ENCODE assay signal across 14 cellular contexts in the genomic region with DNA sequence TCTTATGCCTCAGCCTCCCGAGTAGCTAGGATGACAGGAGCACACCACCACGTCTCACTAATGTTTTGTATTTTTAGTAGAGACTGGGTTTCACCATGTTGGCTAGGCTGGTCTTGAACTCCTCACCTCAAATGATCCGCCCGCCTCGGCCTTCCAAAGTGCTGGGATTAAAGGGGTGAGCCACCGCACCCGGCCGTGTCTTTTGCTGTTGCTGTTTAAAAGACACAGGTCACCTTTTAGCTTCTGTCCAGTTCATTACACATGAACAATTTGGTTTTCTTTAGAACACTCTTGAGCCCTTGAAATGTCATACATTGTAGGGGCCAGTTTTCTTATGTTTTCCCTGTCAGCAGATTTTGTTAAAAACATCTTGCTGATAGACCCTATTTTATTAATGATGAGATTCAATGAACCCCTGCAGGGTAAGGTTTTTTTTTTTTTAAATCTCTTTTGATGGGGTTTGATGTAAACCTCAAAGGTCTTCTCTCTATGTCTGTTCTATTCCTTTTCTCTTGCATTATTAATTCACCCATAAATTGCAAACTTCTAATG.
DNase-seq lines count a peak whose midpoint lies in the region; ATAC-seq, FAIRE-seq and TF ChIP-seq lines count a peak whose summit lies in the region.
"Had no signal": no experiment of that assay in that cellular context is flagged by ENCODE, and none has a peak within 500 bp of the region (broad histone marks: within the 10 kb centered on the region; RNA-seq: fewer than 3 reads in every experiment).

No MANE protein-coding gene starts in this region.

- no peaks in the 10 kb centered on the region for H3K36me3 ChIP-seq in astrocyte (ENCODE audit: insufficient read depth, low read length)
- no peaks in the 10 kb centered on the region for H3K36me3 ChIP-seq in mesenchymal stem cell (ENCODE audit: control insufficient read depth in 1 of 2, insufficient read depth in 2 of 2, low read depth in 1 of 2, low read length in 2 of 2)
- no peaks in the 10 kb centered on the region for H3K36me3 ChIP-seq in smooth muscle cell (ENCODE audit: low read depth)
- H3K36me3 ChIP-seq: gastroesophageal sphincter, SJCRH30 had no signal

- no peaks in the 10 kb centered on the region for H3K79me1 ChIP-seq in H9 (ENCODE audit: insufficient read depth, low read depth, low read length, poor library complexity, severe bottlenecking)
- H3K79me1 ChIP-seq in mesenchymal stem cell (replicated peaks; ENCODE audit: low read length, poor library complexity, severe bottlenecking): no peaks in the 10 kb centered on the region

- no peak for FAIRE-seq in astrocyte (lab: Jason Lieb, UNC)

- peak overlapping the region; percentile 47 for H3K27ac ChIP-seq in H9 (ENCODE audit: insufficient read length, low read depth, low read length)
- H3K27ac ChIP-seq in astrocyte (ENCODE audit: low read depth, low read length): no peak overlapping the region
- H3K27ac ChIP-seq in mesenchymal stem cell (ENCODE audit: low read length, poor library complexity, severe bottlenecking): no peak overlapping the region
- no peak overlapping the region for H3K27ac ChIP-seq in smooth muscle cell (ENCODE audit: low read depth)
- H3K27ac ChIP-seq: lower lobe of right lung had no signal

- 0 out of 7 replicates have a peak, but pooled peaks cover 0 to 4% (median 0%) of the 10 kb centered on the region in 3 experiments for H3K36me3 Mint-ChIP-seq in H9 (ENCODE audit: insufficient read depth in 1 of 3, low read depth in 3 of 3)
- no peaks in the 10 kb centered on the region for H3K36me3 Mint-ChIP-seq in astrocyte (ENCODE audit: low read depth, unreplicated experiment)
- no peaks in the 10 kb centered on the region for H3K36me3 Mint-ChIP-seq in activated CD8-positive, alpha-beta T cell treated with anti-CD3 and anti-CD28 coated beads for 36 hours (ENCODE audit: low read depth)

- peak overlapping the region in 2 of 3 experiments; percentile 68 to 76; a peak in 3 of 7 replicates for H3K27ac Mint-ChIP-seq in H9
- H3K27ac Mint-ChIP-seq in astrocyte (ENCODE audit: unreplicated experiment): peak overlapping the region; percentile 89
- H3K27ac Mint-ChIP-seq in activated CD8-positive, alpha-beta T cell treated with anti-CD3 and anti-CD28 coated beads for 36 hours: no peak overlapping the region

- peaks cover 4% of the 10 kb centered on the region for H3F3A ChIP-seq in smooth muscle cell (ENCODE audit: low read depth)

- H3K4me2 ChIP-seq in H9 (ENCODE audit: insufficient read depth, insufficient read length, low read length) (peak overlapping the region; percentile 86), astrocyte (ENCODE audit: low read length) (peak overlapping the region; percentile 46), mesenchymal stem cell (ENCODE audit: low read length, poor library complexity, severe bottlenecking) (no peak overlapping the region), smooth muscle cell (no peak overlapping the region)

- H3K18ac ChIP-seq in H9 (ENCODE audit: insufficient read length, low read depth, low read length) (no peak overlapping the region), mesenchymal stem cell (ENCODE audit: low read depth in 1 of 2, low read length in 2 of 2) (no peak overlapping the region)

- H2BK120ac ChIP-seq in H9 (ENCODE audit: low read depth, low read length, poor library complexity, severe bottlenecking) (peak overlapping the region; percentile 61), mesenchymal stem cell (ENCODE audit: low read depth, low read length) (no peak overlapping the region)

- H3K4me3 ChIP-seq in astrocyte (ENCODE audit: insufficient read depth, low read depth, low read length) (no peak overlapping the region), mesenchymal stem cell (ENCODE audit: insufficient read depth in 1 of 2, low read depth in 1 of 2, low read length in 2 of 2) (no peak overlapping the region), smooth muscle cell (no peak overlapping the region)
- H3K4me3 ChIP-seq: skin epidermis had no signal

- TF ChIP-seq CTCF in H9 (conservative IDR thresholded peaks at IDR 0.05): no peak
- no peak for TF ChIP-seq CTCF in astrocyte (IDR thresholded peaks at IDR 0.05; ENCODE audit: insufficient read depth, low read depth, low read length)
- no peak for TF ChIP-seq CTCF in smooth muscle cell (IDR thresholded peaks at IDR 0.05; ENCODE audit: borderline replicate concordance, insufficient read depth, poor library complexity, severe bottlenecking)
- no peak for TF ChIP-seq CTCF in activated CD8-positive, alpha-beta T cell treated with anti-CD3 and anti-CD28 coated beads for 36 hours (IDR thresholded peaks at IDR 0.05)

- no peak overlapping the region for H3K4ac ChIP-seq in H9 (ENCODE audit: low read depth, low read length)
- H3K4ac ChIP-seq in mesenchymal stem cell (ENCODE audit: low read depth in 1 of 2, low read length in 2 of 2): no peak overlapping the region

- H2BK5ac ChIP-seq in H9 (ENCODE audit: insufficient read length, low read length) (no peak overlapping the region), mesenchymal stem cell (ENCODE audit: low read depth, low read length, poor library complexity, severe bottlenecking) (no peak overlapping the region)

- H3K27me3 ChIP-seq in H9 (ENCODE audit: insufficient read depth, low read length) (no peaks in the 10 kb centered on the region), astrocyte (ENCODE audit: insufficient read depth, low read length) (no peaks in the 10 kb centered on the region), mesenchymal stem cell (ENCODE audit: control insufficient read depth in 1 of 2, insufficient read depth in 1 of 2, low read length in 2 of 2) (no peaks in the 10 kb centered on the region), smooth muscle cell (ENCODE audit: low read depth) (no peaks in the 10 kb centered on the region)
- H3K27me3 ChIP-seq: gastroesophageal sphincter, SJCRH30 had no signal

- no peak overlapping the region for H3K14ac ChIP-seq in H9 (ENCODE audit: insufficient read depth, low read length)
- no peak overlapping the region for H3K14ac ChIP-seq in mesenchymal stem cell (ENCODE audit: low read length in 2 of 2)

- H2BK15ac ChIP-seq in H9 (ENCODE audit: low read depth, low read length) (no peak overlapping the region), mesenchymal stem cell (ENCODE audit: low read depth, poor library complexity, severe bottlenecking) (no peak overlapping the region)

- H2BK12ac ChIP-seq in H9 (ENCODE audit: insufficient read length, low read depth, low read length) (no peak overlapping the region), mesenchymal stem cell (ENCODE audit: low read length in 2 of 2) (no peak overlapping the region)

- peaks cover 24 to 26% of the 10 kb centered on the region in 2 experiments for H3K4me1 Mint-ChIP-seq in H9
- H3K4me1 Mint-ChIP-seq in astrocyte (ENCODE audit: low read depth, unreplicated experiment): peaks cover 19% of the 10 kb centered on the region
- H3K4me1 Mint-ChIP-seq in activated CD8-positive, alpha-beta T cell treated with anti-CD3 and anti-CD28 coated beads for 36 hours (ENCODE audit: low read depth): peaks cover 7% of the 10 kb centered on the region
- H3K4me1 Mint-ChIP-seq: central memory CD8-positive, alpha-beta T cell had no signal

- no peaks in the 10 kb centered on the region for H3K23me2 ChIP-seq in H9 (ENCODE audit: insufficient read length, low read depth, low read length, poor library complexity, severe bottlenecking)

- H3K56ac ChIP-seq in H9 (ENCODE audit: insufficient read length, low read depth, low read length): no peak overlapping the region

- H3K27me3 Mint-ChIP-seq in H9 (ENCODE audit: low read depth): no peaks in the 10 kb centered on the region
- no peaks in the 10 kb centered on the region for H3K27me3 Mint-ChIP-seq in astrocyte (ENCODE audit: low read depth, unreplicated experiment)
- H3K27me3 Mint-ChIP-seq in activated CD8-positive, alpha-beta T cell treated with anti-CD3 and anti-CD28 coated beads for 36 hours: no peaks in the 10 kb centered on the region
- H3K27me3 Mint-ChIP-seq: central memory CD8-positive, alpha-beta T cell had no signal

- POLR2A ChIA-PET in activated CD8-positive, alpha-beta T cell treated with anti-CD3 and anti-CD28 coated beads for 36 hours (lab: Charles Lee): interaction anchor here (0.8 kb wide), 1 partner anchor 68 kb away, joined by 3 read pairs; no protein-coding TSS in a partner anchor

- no peaks in the 10 kb centered on the region for H4K20me1 ChIP-seq in H9 (ENCODE audit: control insufficient read depth, insufficient read depth, insufficient read length)
- no peaks in the 10 kb centered on the region for H4K20me1 ChIP-seq in astrocyte (ENCODE audit: insufficient read depth, low read length)
- no peaks in the 10 kb centered on the region for H4K20me1 ChIP-seq in smooth muscle cell (ENCODE audit: low read depth)

- H4K8ac ChIP-seq in H9 (replicated peaks; ENCODE audit: insufficient read length, low read depth, low read length): no peak overlapping the region
- H4K8ac ChIP-seq in mesenchymal stem cell (ENCODE audit: low read length): no peak overlapping the region

- no peak overlapping the region for H3T11ph ChIP-seq in H9 (ENCODE audit: low read length)

- WGBS in H9 (ENCODE audit: extremely low coverage, insufficient read length, low lambda C conversion rate): no CpG with 5 or more reads among the region's 8 CpGs
- 83% methylated on average over 8 of the region's 8 CpGs for WGBS in mesenchymal stem cell
- WGBS in smooth muscle cell (ENCODE audit: low lambda C conversion rate): 93% methylated on average over 8 of the region's 8 CpGs

- peak overlapping the region; percentile 62 for H2AK5ac ChIP-seq in H9 (ENCODE audit: insufficient read length, low read length)
- no peak overlapping the region for H2AK5ac ChIP-seq in mesenchymal stem cell (ENCODE audit: low read length, severe bottlenecking)

- H4K5ac ChIP-seq in H9 (ENCODE audit: insufficient read length, low read depth, low read length): peak overlapping the region; percentile 94

- H3K9me3 Mint-ChIP-seq in H9 (no peaks in the 10 kb centered on the region), astrocyte (ENCODE audit: unreplicated experiment) (no peaks in the 10 kb centered on the region)
- H3K9me3 Mint-ChIP-seq in activated CD8-positive, alpha-beta T cell treated with anti-CD3 and anti-CD28 coated beads for 36 hours: no peaks in the 10 kb centered on the region
- H3K9me3 Mint-ChIP-seq: activated T-cell treated with anti-CD3 and anti-CD28 coated beads, Interleukin-2, amount 50 U/mL, for 4 hours; central memory CD8-positive, alpha-beta T cell had no signal

- intact Hi-C loops in activated CD8-positive, alpha-beta T cell treated with anti-CD3 and anti-CD28 coated beads for 36 hours (cut with micrococcal nuclease): loop anchor here (5.0 to 10.0 kb wide), 2 partner anchors 69 to 433 kb away; a partner anchor contains a TSS

- H3K79me2 ChIP-seq in H9 (ENCODE audit: insufficient read depth, low read length) (no peaks in the 10 kb centered on the region), astrocyte (ENCODE audit: insufficient read depth, low read length) (no peaks in the 10 kb centered on the region), smooth muscle cell (ENCODE audit: low read depth) (no peaks in the 10 kb centered on the region)

- H3K4me1 ChIP-seq in H9 (ENCODE audit: insufficient read depth, low read length): peaks cover 6% of the 10 kb centered on the region; the same call in 1 of the 2 replicates
- peaks cover 16% of the 10 kb centered on the region for H3K4me1 ChIP-seq in astrocyte (ENCODE audit: insufficient read depth, low read length)
- H3K4me1 ChIP-seq in mesenchymal stem cell (ENCODE audit: control insufficient read depth, insufficient read depth, low read depth, low read length): no peaks in the 10 kb centered on the region
- H3K4me1 ChIP-seq in smooth muscle cell (ENCODE audit: low read depth): peaks cover 7% of the 10 kb centered on the region

- H3K9me3 ChIP-seq in H9 (ENCODE audit: control insufficient read depth, low read depth, low read length) (no peaks in the 10 kb centered on the region), astrocyte (ENCODE audit: insufficient read depth, low read depth, low read length) (no peaks in the 10 kb centered on the region), mesenchymal stem cell (ENCODE audit: control insufficient read depth, low read length) (no peaks in the 10 kb centered on the region), smooth muscle cell (replicated peaks; ENCODE audit: low read depth) (no peaks in the 10 kb centered on the region)
- H3K9me3 ChIP-seq: gastroesophageal sphincter, lower lobe of right lung, SJCRH30 had no signal

- DNase-seq in H9 (no peak), astrocyte (ENCODE audit: low read depth) (no peak), mesenchymal stem cell (no peak), smooth muscle cell (lab: John Stamatoyannopoulos, UW; ENCODE audit: unreplicated experiment) (no peak), UCSD-AML1 (lab: John Stamatoyannopoulos, UW; ENCODE audit: unreplicated experiment) (no peak), NK-92 (lab: John Stamatoyannopoulos, UW; ENCODE audit: unreplicated experiment) (no peak)
- no peak for DNase-seq in activated CD8-positive, alpha-beta T cell treated with anti-CD3 and anti-CD28 coated beads for 36 hours
- DNase-seq: lower lobe of right lung had no signal

- H3K4me3 Mint-ChIP-seq in H9 (peak overlapping the region in 1 of 2 experiments; percentile 14; a peak in 1 of 5 replicates), astrocyte (ENCODE audit: unreplicated experiment) (no peak overlapping the region)
- no peak overlapping the region for H3K4me3 Mint-ChIP-seq in activated CD8-positive, alpha-beta T cell treated with anti-CD3 and anti-CD28 coated beads for 36 hours
- H3K4me3 Mint-ChIP-seq: activated T-cell treated with anti-CD3 and anti-CD28 coated beads, Interleukin-2, amount 50 U/mL, for 4 hours; central memory CD8-positive, alpha-beta T cell had no signal

- H3K9ac ChIP-seq in H9 (ENCODE audit: extremely low read depth, insufficient read length, low read length) (no peak overlapping the region), astrocyte (ENCODE audit: low read length) (peak overlapping the region; percentile 51), mesenchymal stem cell (ENCODE audit: low read length) (peak overlapping the region; percentile 53), smooth muscle cell (ENCODE audit: low read depth) (no peak overlapping the region)

- H3K23ac ChIP-seq in H9 (ENCODE audit: insufficient read length, low read depth, low read length): no peak overlapping the region
- H3K23ac ChIP-seq in mesenchymal stem cell (ENCODE audit: low read length in 2 of 2): no peak overlapping the region

- ATAC-seq in GM21423 (IDR thresholded peaks at IDR 0.05; ENCODE audit: unreplicated experiment): no peak
- ATAC-seq in activated CD8-positive, alpha-beta T cell treated with anti-CD3 and anti-CD28 coated beads for 36 hours: no peak

- H4K91ac ChIP-seq in H9 (ENCODE audit: insufficient read length, low read depth, low read length) (no peak overlapping the region), mesenchymal stem cell (ENCODE audit: low read length) (no peak overlapping the region)

- no peak overlapping the region for H2BK20ac ChIP-seq in H9 (ENCODE audit: low read depth, low read length, poor library complexity, severe bottlenecking)

- CTCF ChIA-PET in activated CD8-positive, alpha-beta T cell treated with anti-CD3 and anti-CD28 coated beads for 36 hours (lab: Charles Lee): interaction anchor here (1.4 to 6.7 kb wide), 2 partner anchors 85 to 167 kb away, joined by 3 to 54 read pairs; no protein-coding TSS in a partner anchor

- H2AFZ ChIP-seq in H9 (ENCODE audit: low read length): no peak overlapping the region
- H2AFZ ChIP-seq in astrocyte (ENCODE audit: low read depth, low read length): no peak overlapping the region
- no peak overlapping the region for H2AFZ ChIP-seq in mesenchymal stem cell (ENCODE audit: low read depth, low read length)
- peak overlapping the region; percentile 74 for H2AFZ ChIP-seq in smooth muscle cell (ENCODE audit: low read depth)

Comparison
In these comparisons a context has a peak if more than half of its experiments do, and no peak if none do; other contexts are left out.
1. H3K4me2 ChIP-seq: peak in H9 (single experiment) and astrocyte (single experiment); none in mesenchymal stem cell (single experiment) and smooth muscle cell (single experiment).
2. H3K9ac ChIP-seq: peak in astrocyte (single experiment) and mesenchymal stem cell (single experiment); none in H9 (single experiment) and smooth muscle cell (single experiment).